ENCODE assay signal across 19 cellular contexts in the genomic region with DNA sequence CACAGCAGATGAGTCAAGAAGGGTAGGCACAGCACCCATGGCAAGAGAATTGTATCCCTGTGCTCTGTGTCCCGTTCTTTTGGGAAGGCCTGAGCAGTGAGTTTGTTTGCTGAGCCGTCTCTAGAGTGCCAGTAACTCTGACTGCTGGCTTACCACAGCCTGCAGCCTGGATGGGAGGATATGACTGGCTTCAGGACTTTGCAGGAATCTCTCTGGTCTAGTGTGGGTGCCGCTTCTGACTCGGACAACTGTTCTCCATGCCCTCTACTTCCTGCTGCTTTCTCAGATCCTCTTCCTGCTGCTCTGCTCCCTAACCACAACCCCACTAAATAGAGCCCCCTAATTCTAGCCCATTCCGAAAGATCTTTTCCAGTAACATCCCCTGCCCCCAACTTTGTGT.
"Had no signal": no experiment of that assay in that cellular context is flagged by ENCODE, and none has a peak within 500 bp of the region (broad histone marks: within the 10 kb centered on the region; RNA-seq: fewer than 3 reads in every experiment).

No MANE protein-coding gene starts in this region.

- H3K27me3 ChIP-seq: brain microvascular endothelial cell, upper lobe of left lung had no signal

- H3K9me3 ChIP-seq: upper lobe of left lung had no signal

- H3K4me3 ChIP-seq: SK-N-MC, upper lobe of left lung had no signal

- DNase-seq: activated CD4-positive, alpha-beta memory T cell treated with anti-CD3 and anti-CD28 coated beads for 36 hours; activated CD8-positive, alpha-beta memory T cell treated with anti-CD3 and anti-CD28 coated beads, Interleukin-2, amount 10 ng/mL, durations not matched to agents 7 days and 5 days; activated gamma-delta T cell; activated T-cell treated with anti-CD3 and anti-CD28 coated beads, Interleukin-2, amount 50 U/mL, for 24 hours; brain microvascular endothelial cell; dermis blood vessel endothelial cell; hypothalamus; kidney; mesendoderm; occipital lobe; right cardiac atrium; stimulated activated naive CD8-positive, alpha-beta T cell treated with anti-CD3 and anti-CD28 coated beads, Interleukin-15, amount 100 ng/mL, for 72 hours; T-helper 9 cell; upper lobe of left lung had no signal

- H3K27ac Mint-ChIP-seq: activated CD4-positive, alpha-beta memory T cell treated with anti-CD3 and anti-CD28 coated beads for 36 hours; activated CD8-positive, alpha-beta memory T cell treated with anti-CD3 and anti-CD28 coated beads, Interleukin-2, amount 10 ng/mL, durations not matched to agents 7 days and 5 days; activated naive CD4-positive, alpha-beta T cell treated with anti-CD3 and anti-CD28 coated beads, Interleukin-2, amount 50 U/mL, for 72 hours; activated T-cell treated with anti-CD3 and anti-CD28 coated beads, Interleukin-2, amount 50 U/mL, for 24 hours; nephron; progenitor cell of endocrine pancreas had no signal

- H3K9me3 Mint-ChIP-seq: activated CD4-positive, alpha-beta memory T cell treated with anti-CD3 and anti-CD28 coated beads for 36 hours; activated naive CD4-positive, alpha-beta T cell treated with anti-CD3 and anti-CD28 coated beads, Interleukin-2, amount 50 U/mL, for 72 hours; activated T-cell treated with anti-CD3 and anti-CD28 coated beads, Interleukin-2, amount 50 U/mL, for 24 hours; nephron; stimulated activated naive CD8-positive, alpha-beta T cell treated with anti-CD3 and anti-CD28 coated beads, Interleukin-15, amount 100 ng/mL, for 72 hours had no signal

- H3K36me3 ChIP-seq: brain microvascular endothelial cell had no signal

- H3K36me3 Mint-ChIP-seq: activated naive CD4-positive, alpha-beta T cell treated with anti-CD3 and anti-CD28 coated beads, Interleukin-2, amount 50 U/mL, for 72 hours had no signal

- H3K27ac ChIP-seq: brain microvascular endothelial cell, SK-N-MC, upper lobe of left lung, VCaP had no signal

- H3K4me3 Mint-ChIP-seq: activated CD4-positive, alpha-beta memory T cell treated with anti-CD3 and anti-CD28 coated beads for 36 hours; activated CD8-positive, alpha-beta memory T cell treated with anti-CD3 and anti-CD28 coated beads, Interleukin-2, amount 10 ng/mL, durations not matched to agents 7 days and 5 days; activated T-cell treated with anti-CD3 and anti-CD28 coated beads, Interleukin-2, amount 50 U/mL, for 24 hours; nephron; stimulated activated naive CD8-positive, alpha-beta T cell treated with anti-CD3 and anti-CD28 coated beads, Interleukin-15, amount 100 ng/mL, for 72 hours had no signal

- ATAC-seq: activated CD8-positive, alpha-beta memory T cell treated with anti-CD3 and anti-CD28 coated beads, Interleukin-2, amount 10 ng/mL, durations not matched to agents 7 days and 5 days; activated naive CD4-positive, alpha-beta T cell treated with anti-CD3 and anti-CD28 coated beads, Interleukin-2, amount 50 U/mL, for 72 hours; stimulated activated naive CD8-positive, alpha-beta T cell treated with anti-CD3 and anti-CD28 coated beads, Interleukin-15, amount 100 ng/mL, for 72 hours had no signal

- H3K27me3 Mint-ChIP-seq: activated CD4-positive, alpha-beta memory T cell treated with anti-CD3 and anti-CD28 coated beads for 36 hours; activated CD8-positive, alpha-beta memory T cell treated with anti-CD3 and anti-CD28 coated beads, Interleukin-2, amount 10 ng/mL, durations not matched to agents 7 days and 5 days; activated T-cell treated with anti-CD3 and anti-CD28 coated beads, Interleukin-2, amount 50 U/mL, for 24 hours had no signal
